ENCODE assay signal across 8 cellular contexts in genomic region chr1:2555634-2556276, GRCh38. TPM values are rescaled to one million over a fixed set of nuclear protein-coding genes. Genes with fewer than 3 reads are reported as not detected.
DNase-seq lines count a peak whose midpoint lies in the region; ATAC-seq and TF ChIP-seq lines count a peak whose summit lies in the region.

No MANE protein-coding gene starts in this region.

- peak overlapping the region; percentile 99 to 100 for H3K4me3 Mint-ChIP-seq in stimulated activated naive B cell treated with anti-CD40 and anti-IgM and Interleukin-4, amounts not matched to agents 10 μg/mL and 1 μg/mL and 100 μg/mL, for 72 hours
- no peak overlapping the region for H3K4me3 Mint-ChIP-seq in endodermal cell

- no peak overlapping the region for H2BK15ac ChIP-seq in mesenchymal stem cell (ENCODE audit: low read depth, poor library complexity, severe bottlenecking)

- H3K4me2 ChIP-seq in mesenchymal stem cell (ENCODE audit: low read length, poor library complexity, severe bottlenecking) = peak overlapping the region; percentile 73

- peaks cover 54 to 82% of the 10 kb centered on the region in 2 donors for H3K4me1 Mint-ChIP-seq in stimulated activated naive B cell treated with anti-CD40 and anti-IgM and Interleukin-4, amounts not matched to agents 10 μg/mL and 1 μg/mL and 100 μg/mL, for 72 hours
- peaks cover 4% of the 10 kb centered on the region for H3K4me1 Mint-ChIP-seq in endodermal cell

- ATAC-seq in GM18868 (IDR thresholded peaks at IDR 0.05; ENCODE audit: unreplicated experiment) (peak; percentile 30), HG03571 (IDR thresholded peaks at IDR 0.05; ENCODE audit: unreplicated experiment) (peak; percentile 33)
- peak; percentile 77 for ATAC-seq in stimulated activated naive B cell treated with anti-CD40 and anti-IgM and Interleukin-4, amounts not matched to agents 10 μg/mL and 1 μg/mL and 100 μg/mL, for 72 hours (replicated peaks)

- no peak overlapping the region for H3K18ac ChIP-seq in mesenchymal stem cell (ENCODE audit: low read depth in 1 of 2, low read length in 2 of 2)

- WGBS in mesenchymal stem cell = 83% methylated on average over 26 of the region's 26 CpGs
- 85 to 91% methylated on average over 12 to 26 of the region's 26 CpGs for WGBS in endodermal cell (ENCODE audit: insufficient coverage in 1 of 2, insufficient read length in 1 of 2), 2 experiments

- no peak overlapping the region for H4K8ac ChIP-seq in mesenchymal stem cell (ENCODE audit: low read length)

- H3K4me3 ChIP-seq in mesenchymal stem cell (ENCODE audit: insufficient read depth in 1 of 2, low read depth in 1 of 2, low read length in 2 of 2) (peak overlapping the region; percentile 45 to 91), endodermal cell (ENCODE audit: low read length) (no peak overlapping the region)

- peaks cover 42% of the 10 kb centered on the region for H3K4me1 ChIP-seq in mesenchymal stem cell (ENCODE audit: control insufficient read depth, insufficient read depth, low read depth, low read length)
- H3K4me1 ChIP-seq in endodermal cell (ENCODE audit: control insufficient read depth, insufficient read depth, low read length) = no peaks in the 10 kb centered on the region

- no peak overlapping the region for H2BK5ac ChIP-seq in mesenchymal stem cell (ENCODE audit: low read depth, low read length, poor library complexity, severe bottlenecking)

- no peak overlapping the region for H2BK120ac ChIP-seq in mesenchymal stem cell (ENCODE audit: low read depth, low read length)

- H3K27ac ChIP-seq in 22Rv1 = peak overlapping the region; percentile 29; the same call in 1 of the 2 replicates
- H3K27ac ChIP-seq in VCaP = peak overlapping the region; percentile 92
- H3K27ac ChIP-seq in mesenchymal stem cell (ENCODE audit: low read length, poor library complexity, severe bottlenecking) = peak overlapping the region; percentile 31
- H3K27ac ChIP-seq in endodermal cell (ENCODE audit: low read depth, low read length) = no peak overlapping the region

- no peak overlapping the region for H3K14ac ChIP-seq in mesenchymal stem cell (ENCODE audit: low read length in 2 of 2)

- TF ChIP-seq CTCF in 22Rv1 (IDR thresholded peaks at IDR 0.05) (no peak), VCaP (conservative IDR thresholded peaks at IDR 0.05) (no peak), endodermal cell (conservative IDR thresholded peaks at IDR 0.05) (no peak)

- H3K4ac ChIP-seq in mesenchymal stem cell (ENCODE audit: low read depth in 1 of 2, low read length in 2 of 2) = no peak overlapping the region

- peak; percentile 65 for DNase-seq in central memory CD4-positive, alpha-beta T cell
- DNase-seq in mesenchymal stem cell = no peak
- peak; percentile 96 for DNase-seq in stimulated activated naive B cell treated with anti-CD40 and anti-IgM and Interleukin-4, amounts not matched to agents 10 μg/mL and 1 μg/mL and 100 μg/mL, for 72 hours
- DNase-seq in endodermal cell = no peak

- H2BK12ac ChIP-seq in mesenchymal stem cell (ENCODE audit: low read length in 2 of 2) = no peak overlapping the region

- H4K91ac ChIP-seq in mesenchymal stem cell (ENCODE audit: low read length) = no peak overlapping the region

- H3K23ac ChIP-seq in mesenchymal stem cell (ENCODE audit: low read length in 2 of 2) = no peak overlapping the region

- H3K9me3 ChIP-seq in mesenchymal stem cell (ENCODE audit: control insufficient read depth, low read length) (no peaks in the 10 kb centered on the region), endodermal cell (ENCODE audit: control insufficient read depth, low read length) (no peaks in the 10 kb centered on the region)

- H3K36me3 ChIP-seq in mesenchymal stem cell (ENCODE audit: control insufficient read depth in 1 of 2, insufficient read depth in 2 of 2, low read depth in 1 of 2, low read length in 2 of 2) (peaks cover 23 to 26% of the 10 kb centered on the region in 2 experiments), endodermal cell (ENCODE audit: control insufficient read depth, insufficient read depth, low read length) (no peaks in the 10 kb centered on the region)

- H3K27me3 ChIP-seq in mesenchymal stem cell (ENCODE audit: control insufficient read depth in 1 of 2, insufficient read depth in 1 of 2, low read length in 2 of 2) (no peaks in the 10 kb centered on the region), endodermal cell (ENCODE audit: control insufficient read depth, insufficient read depth, low read length, poor library complexity, severe bottlenecking) (no peaks in the 10 kb centered on the region)

- no peaks in the 10 kb centered on the region for H3K9me3 Mint-ChIP-seq in stimulated activated naive B cell treated with anti-CD40 and anti-IgM and Interleukin-4, amounts not matched to agents 10 μg/mL and 1 μg/mL and 100 μg/mL, for 72 hours
- H3K9me3 Mint-ChIP-seq in endodermal cell = no peaks in the 10 kb centered on the region

- no peak overlapping the region for H2AFZ ChIP-seq in mesenchymal stem cell (ENCODE audit: low read depth, low read length)

- no peaks in the 10 kb centered on the region for H3K27me3 Mint-ChIP-seq in stimulated activated naive B cell treated with anti-CD40 and anti-IgM and Interleukin-4, amounts not matched to agents 10 μg/mL and 1 μg/mL and 100 μg/mL, for 72 hours
- no peaks in the 10 kb centered on the region for H3K27me3 Mint-ChIP-seq in endodermal cell (ENCODE audit: insufficient read depth)

- H2AK5ac ChIP-seq in mesenchymal stem cell (ENCODE audit: low read length, severe bottlenecking) = no peak overlapping the region

- H3K36me3 Mint-ChIP-seq in stimulated activated naive B cell treated with anti-CD40 and anti-IgM and Interleukin-4, amounts not matched to agents 10 μg/mL and 1 μg/mL and 100 μg/mL, for 72 hours = peaks cover 56 to 61% of the 10 kb centered on the region in 2 donors
- no peaks in the 10 kb centered on the region for H3K36me3 Mint-ChIP-seq in endodermal cell (ENCODE audit: low read depth)

- H3K9ac ChIP-seq in mesenchymal stem cell (ENCODE audit: low read length) (peak overlapping the region; percentile 95), endodermal cell (ENCODE audit: extremely low read depth, low read length, poor library complexity, severe bottlenecking) (no peak overlapping the region)

- peaks cover 14% of the 10 kb centered on the region for H3K79me1 ChIP-seq in mesenchymal stem cell (replicated peaks; ENCODE audit: low read length, poor library complexity, severe bottlenecking)

- H3K27ac Mint-ChIP-seq in stimulated activated naive B cell treated with anti-CD40 and anti-IgM and Interleukin-4, amounts not matched to agents 10 μg/mL and 1 μg/mL and 100 μg/mL, for 72 hours = peak overlapping the region; percentile 98
- H3K27ac Mint-ChIP-seq in endodermal cell = no peak overlapping the region

RNA-seq across cellular contexts. Expression of gene TNFRSF14, which starts 0.4 kb away (rescaled TPM):
- 0.73 TPM for polyA plus RNA-seq in mesenchymal stem cell (2013, experiment 1 of 2)
- 0.89 TPM for polyA plus RNA-seq in mesenchymal stem cell (2013, experiment 2 of 2)
- total RNA-seq in endodermal cell = under 1 TPM; 0.29 to 0.46 TPM
- polyA plus RNA-seq in endodermal cell (2013, experiment 1 of 2) = 1.1 TPM
- polyA plus RNA-seq in endodermal cell (2013, experiment 2 of 2) = 0.95 TPM

RNA-seq across cellular contexts. Expression of gene HES5, which starts 25.7 kb away (rescaled TPM):
- polyA plus RNA-seq in mesenchymal stem cell (2013, experiment 1 of 2) = not detected
- polyA plus RNA-seq in mesenchymal stem cell (2013, experiment 2 of 2) = not detected
- not detected for total RNA-seq in endodermal cell
- 59.2 TPM for polyA plus RNA-seq in endodermal cell (2013, experiment 1 of 2)
- 46.1 TPM for polyA plus RNA-seq in endodermal cell (2013, experiment 2 of 2)

RNA-seq across cellular contexts. Expression of gene PANK4, which starts 29.4 kb away (rescaled TPM):
- polyA plus RNA-seq in mesenchymal stem cell (2013, experiment 1 of 2) = 10.2 TPM
- 9.9 TPM for polyA plus RNA-seq in mesenchymal stem cell (2013, experiment 2 of 2)
- 10 to 100 TPM; 45.6 to 49.5 TPM for total RNA-seq in endodermal cell
- 34.9 TPM for polyA plus RNA-seq in endodermal cell (2013, experiment 1 of 2)
- polyA plus RNA-seq in endodermal cell (2013, experiment 2 of 2) = 35.6 TPM

RNA-seq across cellular contexts. Expression of gene PRXL2B, which starts 30.8 kb away (rescaled TPM):
- polyA plus RNA-seq in mesenchymal stem cell (2013, experiment 1 of 2) = 17.2 TPM
- polyA plus RNA-seq in mesenchymal stem cell (2013, experiment 2 of 2) = 17.2 TPM
- total RNA-seq in endodermal cell = 10 to 100 TPM; 33.4 to 34.4 TPM
- polyA plus RNA-seq in endodermal cell (2013, experiment 1 of 2) = 33.4 TPM
- polyA plus RNA-seq in endodermal cell (2013, experiment 2 of 2) = 29.0 TPM

Comparison
In these comparisons a context has a peak if more than half of its experiments do, and no peak if none do; other contexts are left out.
1. DNase-seq: peak in central memory CD4-positive, alpha-beta T cell (single experiment) and stimulated activated naive B cell treated with anti-CD40 and anti-IgM and Interleukin-4, amounts not matched to agents 10 μg/mL and 1 μg/mL and 100 μg/mL, for 72 hours (single experiment); none in mesenchymal stem cell (single experiment) and endodermal cell (single experiment).
2. Peak in every context shown above with its lines, with median percentiles within 50 percentile points of each other: ATAC-seq.